8 cellular contexts compared by ENCODE assay signal in the genomic region with DNA sequence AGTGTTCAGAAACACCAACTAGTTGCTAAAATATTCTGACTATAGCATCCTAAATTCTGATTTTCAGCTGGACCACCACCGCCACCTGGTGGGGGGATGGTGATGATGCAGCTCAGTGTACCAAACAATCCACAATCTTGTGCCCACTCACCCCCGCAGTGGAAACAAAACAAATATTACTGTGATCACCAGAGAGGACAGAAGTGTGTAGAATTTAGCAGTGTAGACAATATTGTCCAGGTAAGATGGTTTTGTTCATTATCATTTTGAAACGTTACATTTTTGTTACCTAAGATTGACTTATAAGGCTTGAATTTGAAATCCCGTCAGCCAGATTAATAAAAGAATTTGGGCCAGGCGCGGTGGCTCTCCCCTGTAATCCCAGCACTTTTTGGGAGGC. TPM values are rescaled to one million over a fixed set of nuclear protein-coding genes. Genes with fewer than 3 reads are reported as not detected.
A peak's percentile ranks its signal among the peaks of the same experiment; 100 is the strongest.
DNase-seq lines count a peak whose midpoint lies in the region; ATAC-seq and TF ChIP-seq lines count a peak whose summit lies in the region.

No MANE protein-coding gene starts in this region.

- no peak overlapping the region for H3K4me3 Mint-ChIP-seq in naive thymus-derived CD8-positive, alpha-beta T cell
- H3K4me3 Mint-ChIP-seq in stimulated activated effector memory CD8-positive, alpha-beta T cell treated with anti-CD3 and anti-CD28 coated beads, Interleukin-12 subunit alpha, Interleukin-12 subunit beta, amount 100 ng/mL, for 72 hours: no peak overlapping the region

- H2AFZ ChIP-seq in DND-41 (ENCODE audit: low read depth, low read length): no peak overlapping the region

- TF ChIP-seq CTCF in DND-41 (IDR thresholded peaks at IDR 0.05; ENCODE audit: borderline replicate concordance, extremely low read depth, low read length, poor library complexity, severe bottlenecking): peak; percentile 96

- peak; percentile 85 for ATAC-seq in DND-41 (ENCODE audit: insufficient read depth, low read depth)
- ATAC-seq in naive thymus-derived CD8-positive, alpha-beta T cell: peak; percentile 62 to 64
- peak; percentile 61 for ATAC-seq in stimulated activated effector memory CD8-positive, alpha-beta T cell treated with anti-CD3 and anti-CD28 coated beads, Interleukin-12 subunit alpha, Interleukin-12 subunit beta, amount 100 ng/mL, for 72 hours

- no peak overlapping the region for H3K4me3 ChIP-seq in DND-41 (ENCODE audit: low read depth in 1 of 2, low read length in 2 of 2)

- no peaks in the 10 kb centered on the region for H3K27me3 ChIP-seq in DND-41 (ENCODE audit: insufficient read depth, low read length, poor library complexity)

- no peaks in the 10 kb centered on the region for H3K79me2 ChIP-seq in DND-41 (ENCODE audit: insufficient read depth, low read length)

- H3K4me1 ChIP-seq in DND-41 (ENCODE audit: insufficient read depth, low read length): no peaks in the 10 kb centered on the region

- no peak overlapping the region for H3K27ac ChIP-seq in DND-41 (ENCODE audit: low read length)

- no peak overlapping the region for H3K9ac ChIP-seq in DND-41 (ENCODE audit: low read depth, low read length)

- no peak overlapping the region for H3K4me2 ChIP-seq in DND-41 (ENCODE audit: insufficient read depth, low read length)

- H3K27ac Mint-ChIP-seq in naive thymus-derived CD8-positive, alpha-beta T cell: peak overlapping the region in 3 of 10 donors; percentile 0 to 16 (median 14)
- H3K27ac Mint-ChIP-seq in stimulated activated effector memory CD8-positive, alpha-beta T cell treated with anti-CD3 and anti-CD28 coated beads, Interleukin-12 subunit alpha, Interleukin-12 subunit beta, amount 100 ng/mL, for 72 hours: no peak overlapping the region

- no peaks in the 10 kb centered on the region for H3K9me3 ChIP-seq in DND-41 (ENCODE audit: insufficient read depth, low read length, severe bottlenecking)

- POLR2A ChIA-PET in naive thymus-derived CD8-positive, alpha-beta T cell (lab: Charles Lee): interaction anchor here (0.9 to 1.5 kb wide), 5 partner anchors 31 to 706 kb away, joined by 3 to 6 read pairs (median 4); a partner anchor contains a TSS

- H3K27me3 Mint-ChIP-seq in naive thymus-derived CD8-positive, alpha-beta T cell: no peaks in the 10 kb centered on the region

- DNase-seq in DND-41 (peak; percentile 73), HCEC 1CT (peak; percentile 6), NCI-H82 treated with DMSO at 0.1 percent for 48 hours (lab: John Stamatoyannopoulos, UW; ENCODE audit: unreplicated experiment) (peak; percentile 39), epidermal melanocyte (ENCODE audit: insufficient read length, low spot score) (peak; percentile 47), kidney glomerular epithelial cell (lab: John Stamatoyannopoulos, UW) (no peak)
- peak; percentile 80 for DNase-seq in activated CD8-positive, alpha-beta memory T cell treated with anti-CD3 and anti-CD28 coated beads, Interleukin-2, amount 50 U/mL, for 4 hours
- DNase-seq in naive thymus-derived CD8-positive, alpha-beta T cell: peak; percentile 52 to 83 (median 72)
- DNase-seq in stimulated activated effector memory CD8-positive, alpha-beta T cell treated with anti-CD3 and anti-CD28 coated beads, Interleukin-12 subunit alpha, Interleukin-12 subunit beta, amount 100 ng/mL, for 72 hours (ENCODE audit: low spot score in 2 of 2): peak; percentile 57 to 86

- H4K20me1 ChIP-seq in DND-41 (ENCODE audit: insufficient read depth, low read length): no peaks in the 10 kb centered on the region

- no peaks in the 10 kb centered on the region for H3K9me3 Mint-ChIP-seq in naive thymus-derived CD8-positive, alpha-beta T cell
- no peaks in the 10 kb centered on the region for H3K9me3 Mint-ChIP-seq in stimulated activated effector memory CD8-positive, alpha-beta T cell treated with anti-CD3 and anti-CD28 coated beads, Interleukin-12 subunit alpha, Interleukin-12 subunit beta, amount 100 ng/mL, for 72 hours

- H3K36me3 ChIP-seq in DND-41 (ENCODE audit: insufficient read depth, low read length): peaks cover 40% of the 10 kb centered on the region

- H3K36me3 Mint-ChIP-seq in naive thymus-derived CD8-positive, alpha-beta T cell: peaks cover 2 to 30% (median 5%) of the 10 kb centered on the region in 3 donors
- peaks cover 24% of the 10 kb centered on the region for H3K36me3 Mint-ChIP-seq in stimulated activated effector memory CD8-positive, alpha-beta T cell treated with anti-CD3 and anti-CD28 coated beads, Interleukin-12 subunit alpha, Interleukin-12 subunit beta, amount 100 ng/mL, for 72 hours

- peaks cover 0 to 5% (median 1%) of the 10 kb centered on the region in 4 donors for H3K4me1 Mint-ChIP-seq in naive thymus-derived CD8-positive, alpha-beta T cell
- peaks cover 5% of the 10 kb centered on the region for H3K4me1 Mint-ChIP-seq in stimulated activated effector memory CD8-positive, alpha-beta T cell treated with anti-CD3 and anti-CD28 coated beads, Interleukin-12 subunit alpha, Interleukin-12 subunit beta, amount 100 ng/mL, for 72 hours

RNA-seq across cellular contexts. Expression of a gene that starts 31.7 kb away (rescaled TPM):
- total RNA-seq in naive thymus-derived CD8-positive, alpha-beta T cell: 100 to 1,000 TPM; 142 TPM
- 100 to 1,000 TPM in 2 of 3 donors, 10 to 100 TPM in 1; 89.4 to 117 (median 110) TPM for polyA plus RNA-seq in naive thymus-derived CD8-positive, alpha-beta T cell
